24 cellular contexts compared by ENCODE assay signal in the genomic region with DNA sequence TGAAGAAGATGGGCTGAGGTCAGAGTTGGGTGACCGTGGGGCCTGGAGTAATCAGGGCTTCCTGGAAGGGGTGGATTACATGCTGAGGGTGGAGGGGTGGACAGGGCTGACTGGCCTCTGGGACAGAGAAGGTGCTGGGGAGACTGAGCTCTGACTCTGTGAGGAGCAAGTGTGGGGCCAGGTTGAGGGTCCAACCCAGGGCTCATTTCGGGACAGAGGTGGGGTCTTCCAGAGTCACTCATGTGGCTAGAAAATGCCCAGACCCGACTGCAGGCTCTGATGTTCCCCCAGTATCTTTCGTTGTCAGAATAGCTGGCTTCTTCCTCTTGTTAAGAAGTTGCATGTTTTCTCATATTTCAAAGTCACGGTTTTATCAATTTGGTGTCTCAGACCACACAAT.
"Had no signal": no experiment of that assay in that cellular context is flagged by ENCODE, and none has a peak within 500 bp of the region (broad histone marks: within the 10 kb centered on the region; RNA-seq: fewer than 3 reads in every experiment).

No MANE protein-coding gene starts in this region.

- H3K4me1 Mint-ChIP-seq: activated B cell treated with CpG ODN at 0.5 μM for 24 hours; activated CD4-positive, alpha-beta T cell treated with anti-CD3 and anti-CD28 coated beads, Interleukin-2, amount 10 ng/mL, durations not matched to agents 24 days and 14 days; activated naive CD4-positive, alpha-beta T cell treated with anti-CD3 and anti-CD28 coated beads, Interleukin-2, amount 50 U/mL, for 24 hours had no signal

- H3K4me1 ChIP-seq: breast epithelium had no signal

- H3K9me3 ChIP-seq: breast epithelium had no signal

- H3K27ac ChIP-seq: breast epithelium, PC-9 had no signal

- H3K4me3 Mint-ChIP-seq: activated B cell treated with CpG ODN at 0.5 μM for 24 hours; activated CD4-positive, alpha-beta memory T cell treated with anti-CD3 and anti-CD28 coated beads for 36 hours; activated CD4-positive, alpha-beta T cell treated with anti-CD3 and anti-CD28 coated beads, Interleukin-2, amount 10 ng/mL, durations not matched to agents 24 days and 14 days; activated naive CD4-positive, alpha-beta T cell treated with anti-CD3 and anti-CD28 coated beads, Interleukin-2, amount 50 U/mL, for 24 hours; activated T-cell treated with anti-CD3 and anti-CD28 coated beads, Interleukin-2, amount 50 U/mL, for 72 hours; T-helper 1 cell treated with Interleukin-12 subunit alpha and Interleukin-12 subunit beta and Interleukin-4 antibody, amounts not matched to agents 30 μg/mL and 1 μg/mL, for 36 hours had no signal

- H3K9me3 Mint-ChIP-seq: activated B cell treated with CpG ODN at 0.5 μM for 24 hours; activated CD4-positive, alpha-beta memory T cell treated with anti-CD3 and anti-CD28 coated beads for 36 hours; activated CD4-positive, alpha-beta T cell treated with anti-CD3 and anti-CD28 coated beads, Interleukin-2, amount 10 ng/mL, durations not matched to agents 24 days and 14 days; activated naive CD4-positive, alpha-beta T cell treated with anti-CD3 and anti-CD28 coated beads, Interleukin-2, amount 50 U/mL, for 24 hours; activated T-cell treated with anti-CD3 and anti-CD28 coated beads, Interleukin-2, amount 50 U/mL, for 72 hours; activated T-helper 2 cell treated with anti-CD3 and anti-CD28 coated beads, Interferon-gamma antibody, Interleukin-2, Interleukin-4, amounts not matched to agents 10 μg/mL and 5 μg/mL and 100 μg/mL, durations not matched to agents 14 hours and 24 hours and 36 hours; T-helper 1 cell treated with Interleukin-12 subunit alpha and Interleukin-12 subunit beta and Interleukin-4 antibody, amounts not matched to agents 30 μg/mL and 1 μg/mL, for 36 hours had no signal

- ATAC-seq: activated T-cell treated with anti-CD3 and anti-CD28 coated beads, Interleukin-2, amount 50 U/mL, for 72 hours had no signal

- H3K4me3 ChIP-seq: breast epithelium, PC-9 had no signal

- H3K36me3 Mint-ChIP-seq: activated CD4-positive, alpha-beta memory T cell treated with anti-CD3 and anti-CD28 coated beads for 36 hours; activated naive CD4-positive, alpha-beta T cell treated with anti-CD3 and anti-CD28 coated beads, Interleukin-2, amount 50 U/mL, for 24 hours had no signal

- H3K36me3 ChIP-seq: breast epithelium had no signal

- DNase-seq: activated B cell treated with CpG ODN at 0.5 μM for 24 hours; activated CD4-positive, alpha-beta memory T cell treated with anti-CD3 and anti-CD28 coated beads for 36 hours; activated CD4-positive, alpha-beta T cell treated with anti-CD3 and anti-CD28 coated beads for 1 hour; activated CD4-positive, alpha-beta T cell treated with anti-CD3 and anti-CD28 coated beads, Interleukin-2, amount 10 ng/mL, durations not matched to agents 24 days and 14 days; activated CD8-positive, alpha-beta memory T cell treated with anti-CD3 and anti-CD28 coated beads for 24 hours; activated naive CD4-positive, alpha-beta T cell; activated T-cell treated with anti-CD3 and anti-CD28 coated beads, Interleukin-2, amount 50 U/mL, for 72 hours; aorta; central memory CD4-positive, alpha-beta T cell; Kasumi-1; KBM-7; NCI-H1048; NCI-H146; NCI-H187 treated with DMSO at 0.1 percent for 48 hours; NCI-H2081 treated with DMSO at 0.1 percent for 48 hours; NCI-H446; NCI-H524; PC-9; SHP77 treated with DMSO at 0.1 percent for 48 hours; T1000 had no signal

- H3K27ac Mint-ChIP-seq: activated B cell treated with CpG ODN at 0.5 μM for 24 hours; activated CD4-positive, alpha-beta memory T cell treated with anti-CD3 and anti-CD28 coated beads for 36 hours; activated CD4-positive, alpha-beta T cell treated with anti-CD3 and anti-CD28 coated beads, Interleukin-2, amount 10 ng/mL, durations not matched to agents 24 days and 14 days; activated naive CD4-positive, alpha-beta T cell treated with anti-CD3 and anti-CD28 coated beads, Interleukin-2, amount 50 U/mL, for 24 hours; activated T-cell treated with anti-CD3 and anti-CD28 coated beads, Interleukin-2, amount 50 U/mL, for 72 hours; activated T-helper 2 cell treated with anti-CD3 and anti-CD28 coated beads, Interferon-gamma antibody, Interleukin-2, Interleukin-4, amounts not matched to agents 10 μg/mL and 5 μg/mL and 100 μg/mL, durations not matched to agents 14 hours and 24 hours and 36 hours; T-helper 1 cell treated with Interleukin-12 subunit alpha and Interleukin-12 subunit beta and Interleukin-4 antibody, amounts not matched to agents 30 μg/mL and 1 μg/mL, for 36 hours had no signal

- H3K27me3 Mint-ChIP-seq: activated CD4-positive, alpha-beta memory T cell treated with anti-CD3 and anti-CD28 coated beads for 36 hours; activated CD4-positive, alpha-beta T cell treated with anti-CD3 and anti-CD28 coated beads, Interleukin-2, amount 10 ng/mL, durations not matched to agents 24 days and 14 days; activated naive CD4-positive, alpha-beta T cell treated with anti-CD3 and anti-CD28 coated beads, Interleukin-2, amount 50 U/mL, for 24 hours had no signal
